In the genomic region with DNA sequence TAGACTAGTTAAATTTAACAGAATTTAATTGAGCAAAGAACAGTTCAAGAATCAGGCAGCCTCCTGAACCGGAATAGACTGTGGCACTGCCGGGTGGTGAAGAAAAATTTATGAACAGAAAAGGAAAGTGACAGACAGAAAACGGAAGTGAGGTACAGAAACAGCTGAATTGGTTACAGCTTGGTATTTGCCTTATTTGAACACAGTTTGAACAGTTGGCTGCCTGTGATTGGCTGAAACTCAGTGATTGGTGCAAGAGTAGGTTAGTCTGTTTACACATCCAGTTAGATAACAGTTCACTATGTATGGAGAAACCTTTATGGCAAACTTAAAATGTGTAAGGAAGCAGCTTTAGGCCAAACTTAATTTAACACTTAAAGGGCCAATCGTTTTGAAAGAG, we compare ENCODE assay signal across 2 cellular contexts.
TF ChIP-seq lines count a peak whose summit lies in the region.

No MANE protein-coding gene starts in this region.

TF ChIP-seq in SK-N-SH, 30 proteins besides CTCF, POLR2A, EP300 and RAD21 (continued from another document):
- TF ChIP-seq, protein P1, sequence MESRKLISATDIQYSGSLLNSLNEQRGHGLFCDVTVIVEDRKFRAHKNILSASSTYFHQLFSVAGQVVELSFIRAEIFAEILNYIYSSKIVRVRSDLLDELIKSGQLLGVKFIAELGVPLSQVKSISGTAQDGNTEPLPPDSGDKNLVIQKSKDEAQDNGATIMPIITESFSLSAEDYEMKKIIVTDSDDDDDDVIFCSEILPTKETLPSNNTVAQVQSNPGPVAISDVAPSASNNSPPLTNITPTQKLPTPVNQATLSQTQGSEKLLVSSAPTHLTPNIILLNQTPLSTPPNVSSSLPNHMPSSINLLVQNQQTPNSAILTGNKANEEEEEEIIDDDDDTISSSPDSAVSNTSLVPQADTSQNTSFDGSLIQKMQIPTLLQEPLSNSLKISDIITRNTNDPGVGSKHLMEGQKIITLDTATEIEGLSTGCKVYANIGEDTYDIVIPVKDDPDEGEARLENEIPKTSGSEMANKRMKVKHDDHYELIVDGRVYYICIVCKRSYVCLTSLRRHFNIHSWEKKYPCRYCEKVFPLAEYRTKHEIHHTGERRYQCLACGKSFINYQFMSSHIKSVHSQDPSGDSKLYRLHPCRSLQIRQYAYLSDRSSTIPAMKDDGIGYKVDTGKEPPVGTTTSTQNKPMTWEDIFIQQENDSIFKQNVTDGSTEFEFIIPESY (IDR thresholded peaks at IDR 0.05; ENCODE audit: borderline replicate concordance, low read depth), result no peak
- no peak for TF ChIP-seq TEAD4 (IDR thresholded peaks at IDR 0.05; ENCODE audit: borderline replicate concordance, insufficient read depth)

TF ChIP-seq in SK-N-SH treated with all-trans-retinoic acid at 6 μM for 48 hours, 23 proteins besides CTCF, POLR2A, EP300 and RAD21 (continued from another document):
- TF ChIP-seq TSHZ2 (CRISPR knock-in tag; IDR thresholded peaks at IDR 0.05), result no peak
- no peak for TF ChIP-seq ZFP30 (CRISPR knock-in tag; IDR thresholded peaks at IDR 0.05)
- TF ChIP-seq SNAI2 (CRISPR knock-in tag; IDR thresholded peaks at IDR 0.05), result no peak
- TF ChIP-seq GLIS3 (CRISPR knock-in tag; IDR thresholded peaks at IDR 0.05), result no peak
- TF ChIP-seq ZFP3 (CRISPR knock-in tag; IDR thresholded peaks at IDR 0.05), result no peak
- no peak for TF ChIP-seq ARNTL (CRISPR knock-in tag; IDR thresholded peaks at IDR 0.05; ENCODE audit: borderline replicate concordance, low read depth)
